9 cellular contexts compared by ENCODE assay signal in genomic region chr7:31373337-31374289, GRCh38. TPM values are rescaled to one million over a fixed set of nuclear protein-coding genes. Genes with fewer than 3 reads are reported as not detected.
A peak's percentile ranks its signal among the peaks of the same experiment; 100 is the strongest.
DNase-seq lines count a peak whose midpoint lies in the region; ATAC-seq, FAIRE-seq and TF ChIP-seq lines count a peak whose summit lies in the region.
"Had no signal": no experiment of that assay in that cellular context is flagged by ENCODE, and none has a peak within 500 bp of the region (broad histone marks: within the 10 kb centered on the region; RNA-seq: fewer than 3 reads in every experiment).

No MANE protein-coding gene starts in this region.

- no peak for TF ChIP-seq POLR2A in endothelial cell of umbilical vein (IDR thresholded peaks at IDR 0.05; ENCODE audit: low read depth, low read length)

- in situ Hi-C loops in Panc1 (cut with HindIII; ENCODE audit: low pct_unique_long_range_greater_than_20kb, low sequenced_read_pairs) = no loop called here

- peak; percentile 84 for TF ChIP-seq CTCF in Panc1 (IDR thresholded peaks at IDR 0.05)
- TF ChIP-seq CTCF in endothelial cell of umbilical vein (IDR thresholded peaks at IDR 0.05; ENCODE audit: extremely low read depth in 1 of 2, insufficient read depth in 1 of 2, low read depth in 1 of 2, low read length in 2 of 2) = peak; percentile 52 to 57
- peak; percentile 38 for TF ChIP-seq CTCF in neural cell (IDR thresholded peaks at IDR 0.05; ENCODE audit: poor library complexity, severe bottlenecking)

- dilution Hi-C loops in endothelial cell of umbilical vein (cut with MboI; ENCODE audit: extremely low pct_ligation_motif_present, low sequenced_read_pairs) = no loop called here

- H3K27me3 ChIP-seq in Panc1 (ENCODE audit: control insufficient read depth, insufficient read depth, low read length) = peaks cover 12% of the 10 kb centered on the region
- no peaks in the 10 kb centered on the region for H3K27me3 ChIP-seq in endothelial cell of umbilical vein (ENCODE audit: control insufficient read depth in 2 of 2, insufficient read depth in 2 of 2, low read length in 2 of 2)
- H3K27me3 ChIP-seq in neural cell (ENCODE audit: insufficient read depth, low read depth, low read length) = no peaks in the 10 kb centered on the region
- peaks cover under 1% of the 10 kb centered on the region for H3K27me3 ChIP-seq in CD8-positive, alpha-beta memory T cell (ENCODE audit: insufficient read depth, low read length, poor library complexity, severe bottlenecking)
- H3K27me3 ChIP-seq: BLaER1 had no signal

- DNase-seq in NCI-H2081 (lab: John Stamatoyannopoulos, UW) (peak; percentile 58 to 69), NCI-H2081 treated with DMSO at 0.1 percent for 48 hours (lab: John Stamatoyannopoulos, UW) (no peak), HT1080 (ENCODE audit: low read depth) (peak; percentile 46), Panc1 (ENCODE audit: low read depth, low spot score) (peak; percentile 61), endothelial cell of umbilical vein (ENCODE audit: low read depth, low spot score) (peak; percentile 24)
- DNase-seq in CD8-positive, alpha-beta memory T cell = no peak

- TF ChIP-seq RAD21 in neural cell (conservative IDR thresholded peaks at IDR 0.05) = peak; percentile 22

- H3K9me2 ChIP-seq in neural cell (ENCODE audit: insufficient read depth, low read length) = no peaks in the 10 kb centered on the region

- H3K4me1 ChIP-seq in Panc1 (ENCODE audit: control insufficient read depth, insufficient read depth, low read length) (no peaks in the 10 kb centered on the region), endothelial cell of umbilical vein (ENCODE audit: control insufficient read depth, extremely low read depth, insufficient read depth, low read length) (no peaks in the 10 kb centered on the region)
- no peaks in the 10 kb centered on the region for H3K4me1 ChIP-seq in CD8-positive, alpha-beta memory T cell (ENCODE audit: insufficient read depth, low read length)

- TF ChIP-seq EP300 in neural cell (conservative IDR thresholded peaks at IDR 0.05; ENCODE audit: poor library complexity, severe bottlenecking) = no peak

- intact Hi-C loops in Panc1 (cut with micrococcal nuclease; ENCODE audit: unreplicated experiment) = loop anchor here (2.0 to 5.0 kb wide), 2 partner anchors 114 to 363 kb away; no protein-coding TSS in a partner anchor
- intact Hi-C loops in endothelial cell of umbilical vein (cut with micrococcal nuclease) = loop anchor here (1.0 to 2.0 kb wide), 2 partner anchors 261 to 363 kb away; no protein-coding TSS in a partner anchor

- H3K9me3 ChIP-seq in Panc1 (ENCODE audit: control insufficient read depth, insufficient read depth, low read depth, low read length) (no peaks in the 10 kb centered on the region), endothelial cell of umbilical vein (replicated peaks; ENCODE audit: control insufficient read depth, insufficient read depth, low read length) (no peaks in the 10 kb centered on the region), neural cell (ENCODE audit: low read length) (no peaks in the 10 kb centered on the region)
- no peaks in the 10 kb centered on the region for H3K9me3 ChIP-seq in CD8-positive, alpha-beta memory T cell (ENCODE audit: low read length)
- H3K9me3 ChIP-seq: BLaER1 had no signal

- H2AFZ ChIP-seq in endothelial cell of umbilical vein (ENCODE audit: low read depth, low read length) = no peak overlapping the region
- no peak overlapping the region for H2AFZ ChIP-seq in neural cell (ENCODE audit: low read depth, low read length)

- H3F3A ChIP-seq in neural cell (ENCODE audit: insufficient read depth, low read length, poor library complexity, severe bottlenecking) = no peaks in the 10 kb centered on the region

- H3K36me3 Mint-ChIP-seq in CD8-positive, alpha-beta memory T cell = no peaks in the 10 kb centered on the region

- H3K27ac ChIP-seq in Panc1 (ENCODE audit: low read length) = no peak overlapping the region
- no peak overlapping the region for H3K27ac ChIP-seq in endothelial cell of umbilical vein (ENCODE audit: insufficient read depth, low read depth, low read length)
- H3K27ac ChIP-seq in neural cell (ENCODE audit: low read length) = no peak overlapping the region
- H3K27ac ChIP-seq in CD8-positive, alpha-beta memory T cell (ENCODE audit: low read depth, low read length) = no peak overlapping the region
- H3K27ac ChIP-seq: BLaER1 had no signal

- no peak overlapping the region for H3K27ac Mint-ChIP-seq in CD8-positive, alpha-beta memory T cell

- peaks cover 0 to 7% (median 0%) of the 10 kb centered on the region in 5 donors for H3K9me3 Mint-ChIP-seq in CD8-positive, alpha-beta memory T cell

- H3K4me2 ChIP-seq in endothelial cell of umbilical vein (ENCODE audit: insufficient read depth, low read length) (no peak overlapping the region), neural cell (ENCODE audit: low read length) (no peak overlapping the region)

- no peaks in the 10 kb centered on the region for H3K27me3 Mint-ChIP-seq in CD8-positive, alpha-beta memory T cell

- H3K4me3 ChIP-seq in Panc1 (ENCODE audit: low read depth in 2 of 2, low read length in 2 of 2) = no peak overlapping the region
- H3K4me3 ChIP-seq in endothelial cell of umbilical vein (replicated peaks in 1 of 3; ENCODE audit: insufficient read depth in 1 of 3, low read depth in 1 of 3, low read length in 3 of 3) = no peak overlapping the region
- H3K4me3 ChIP-seq in neural cell (ENCODE audit: low read length) = no peak overlapping the region
- H3K4me3 ChIP-seq in CD8-positive, alpha-beta memory T cell (ENCODE audit: low read length) = no peak overlapping the region
- H3K4me3 ChIP-seq: BLaER1 had no signal

- ATAC-seq in GM21529 (IDR thresholded peaks at IDR 0.05; ENCODE audit: unreplicated experiment) (peak; percentile 85), Panc1 (peak; percentile 93)

- BruUV-seq in Panc1 (replicated peaks; lab: Mats Ljungman, UMichigan) (no TSS peak), endothelial cell of umbilical vein (replicated peaks; lab: Mats Ljungman, UMichigan) (no TSS peak)

- no peaks in the 10 kb centered on the region for H3K4me1 Mint-ChIP-seq in CD8-positive, alpha-beta memory T cell

- POLR2A ChIA-PET in Panc1 (lab: Charles Lee) = no interaction called here
- POLR2A ChIA-PET in endothelial cell of umbilical vein (lab: Charles Lee) = no interaction called here
- POLR2A ChIA-PET in CD8-positive, alpha-beta memory T cell (lab: Charles Lee) = no interaction called here

- H3K9ac ChIP-seq in endothelial cell of umbilical vein (replicated peaks; ENCODE audit: extremely low read depth, insufficient read depth, low read length) (no peak overlapping the region), neural cell (ENCODE audit: low read length) (no peak overlapping the region)
- H3K9ac ChIP-seq: BLaER1 had no signal

- no peaks in the 10 kb centered on the region for H3K36me3 ChIP-seq in Panc1 (ENCODE audit: control insufficient read depth, insufficient read depth, low read length)
- H3K36me3 ChIP-seq in endothelial cell of umbilical vein (ENCODE audit: control insufficient read depth in 2 of 2, extremely low read depth in 1 of 2, insufficient read depth in 2 of 2, low read length in 2 of 2) = no peaks in the 10 kb centered on the region
- H3K36me3 ChIP-seq in neural cell (ENCODE audit: insufficient read depth, low read length) = no peaks in the 10 kb centered on the region
- H3K36me3 ChIP-seq in CD8-positive, alpha-beta memory T cell (ENCODE audit: insufficient read depth, low read length) = no peaks in the 10 kb centered on the region
- H3K36me3 ChIP-seq: BLaER1 had no signal

- no peaks in the 10 kb centered on the region for H4K20me1 ChIP-seq in endothelial cell of umbilical vein (replicated peaks; ENCODE audit: control insufficient read depth, extremely low read depth, insufficient read depth, low read length)
- no peaks in the 10 kb centered on the region for H4K20me1 ChIP-seq in neural cell (ENCODE audit: insufficient read depth)
- H4K20me1 ChIP-seq: BLaER1 had no signal

- H3K9me1 ChIP-seq in endothelial cell of umbilical vein (replicated peaks; ENCODE audit: control insufficient read depth, extremely low read depth, insufficient read depth, low read length) = no peaks in the 10 kb centered on the region

- CTCF ChIA-PET in Panc1 (lab: Charles Lee) = interaction anchor here (0.5 to 0.6 kb wide), 2 partner anchors 10 to 998 kb away, joined by 3 to 6 read pairs; no protein-coding TSS in a partner anchor
- CTCF ChIA-PET in endothelial cell of umbilical vein (lab: Charles Lee) = interaction anchor here (0.7 to 2.6 kb wide), 19 partner anchors 9 to 837 kb away, joined by 3 to 29 read pairs (median 5); no protein-coding TSS in a partner anchor
- CTCF ChIA-PET in CD8-positive, alpha-beta memory T cell (lab: Charles Lee) = no interaction called here

- H3K79me2 ChIP-seq in endothelial cell of umbilical vein (ENCODE audit: control insufficient read depth, insufficient read depth, low read length) = no peaks in the 10 kb centered on the region
- no peaks in the 10 kb centered on the region for H3K79me2 ChIP-seq in neural cell (replicated peaks; ENCODE audit: insufficient read depth, low read length)

- H3K4me3 Mint-ChIP-seq in CD8-positive, alpha-beta memory T cell = no peak overlapping the region

- FAIRE-seq in endothelial cell of umbilical vein (lab: Jason Lieb, UNC) = peak; percentile 26

TF ChIP-seq in endothelial cell of umbilical vein, 7 proteins besides CTCF, POLR2A, EP300 and RAD21 (continues in another document):
- TF ChIP-seq JUN (IDR thresholded peaks at IDR 0.05; ENCODE audit: borderline replicate concordance, insufficient read depth, insufficient read length, low read depth) (no peak), FOS (IDR thresholded peaks at IDR 0.05; ENCODE audit: borderline replicate concordance, insufficient read depth, low read length) (no peak)

TF ChIP-seq in neural cell, 6 proteins besides CTCF, POLR2A, EP300 and RAD21 (continues in another document):
- TF ChIP-seq MXI1 (conservative IDR thresholded peaks at IDR 0.05; ENCODE audit: poor library complexity, severe bottlenecking) = no peak

RNA-seq across cellular contexts. Expression of gene NEUROD6, which starts 33.1 kb away (rescaled TPM):
- not detected in 2 replicates for total RNA-seq in HT1080 (2014; rRNA removed; shearing (Covaris generic))
- polyA plus RNA-seq in HT1080 (2015; cell fraction: cytosol; rRNA removed) = not detected in 2 replicates
- not detected in 2 replicates for polyA plus RNA-seq in HT1080 (2015; cell fraction: nucleus; rRNA removed)
- total RNA-seq in Panc1 (2021; ENCODE audit: unreplicated experiment) (not detected), endothelial cell of umbilical vein (not detected in 2 replicates)
- polyA plus RNA-seq in Panc1 (2012; ENCODE audit: insufficient read length) = not detected
- polyA plus RNA-seq in endothelial cell of umbilical vein (not detected in 2 replicates), neural cell (not detected in 2 replicates)
- polyA plus RNA-seq in endothelial cell of umbilical vein (2011; cell fraction: cytosol; rRNA removed) = not detected in 2 replicates
- not detected in 2 replicates for polyA plus RNA-seq in endothelial cell of umbilical vein (2011; cell fraction: nucleus; rRNA removed)
- not detected in 2 replicates for polyA plus RNA-seq in endothelial cell of umbilical vein (2012)
- polyA minus RNA-seq in endothelial cell of umbilical vein (not detected in 2 replicates), neural cell (not detected in 2 replicates)
- not detected for polyA minus RNA-seq in endothelial cell of umbilical vein (2011; cell fraction: cytosol; rRNA and poly(A)+ RNA removed)
- polyA minus RNA-seq in endothelial cell of umbilical vein (2011; cell fraction: nucleus; rRNA and poly(A)+ RNA removed) = not detected in 2 replicates
- not detected for total RNA-seq in CD8-positive, alpha-beta memory T cell
- polyA plus RNA-seq in CD8-positive, alpha-beta memory T cell = not detected

Comparison
In these comparisons a context has a peak if more than half of its experiments do, and no peak if none do; other contexts are left out.
1. DNase-seq: peak in NCI-H2081 (2 of 2), HT1080 (single experiment), Panc1 (single experiment) and endothelial cell of umbilical vein (single experiment); none in NCI-H2081 treated with DMSO at 0.1 percent for 48 hours (single experiment) and CD8-positive, alpha-beta memory T cell (0 of 5).
2. Peak in every context shown above with its lines, with median percentiles within 50 percentile points of each other: CTCF ChIP-seq.